ENCODE assay signal across 23 cellular contexts in genomic region chr1:29876441-29876840, GRCh38.
"Had no signal": no experiment of that assay in that cellular context is flagged by ENCODE, and none has a peak within 500 bp of the region (broad histone marks: within the 10 kb centered on the region; RNA-seq: fewer than 3 reads in every experiment).

No MANE protein-coding gene starts in this region.

- H3K4me3 ChIP-seq: coronary artery, dorsolateral prefrontal cortex, esophagus muscularis mucosa, gastroesophageal sphincter, heart left ventricle, hepatocyte, left lung, lower lobe of right lung, mucosa of descending colon had no signal

- H2AFZ ChIP-seq: hepatocyte had no signal

- ATAC-seq: foreskin keratinocyte; gastroesophageal sphincter; left lung; lower lobe of right lung; mucosa of descending colon; naive thymus-derived CD8-positive, alpha-beta T cell had no signal

- H3K4me1 ChIP-seq: esophagus muscularis mucosa, gastroesophageal sphincter, left lung, lower lobe of right lung had no signal

- H3K36me3 ChIP-seq: esophagus muscularis mucosa, gastroesophageal sphincter, heart left ventricle, left lung, lower lobe of right lung had no signal

- H3K27me3 ChIP-seq: foreskin keratinocyte, heart left ventricle, hepatocyte had no signal

- H3K27ac ChIP-seq: coronary artery, dorsolateral prefrontal cortex, esophagus muscularis mucosa, foreskin keratinocyte, gastroesophageal sphincter, hepatocyte, left lung, lower lobe of right lung had no signal

- H3K79me2 ChIP-seq: hepatocyte had no signal

- H3K9me3 ChIP-seq: esophagus muscularis mucosa, gastroesophageal sphincter, left lung, lower lobe of right lung, mucosa of descending colon had no signal

- DNase-seq: dermis blood vessel endothelial cell; dorsolateral prefrontal cortex; effector CD4-positive, alpha-beta T cell; effector memory CD4-positive, alpha-beta T cell; foreskin keratinocyte; hypothalamus; immature natural killer cell; left cardiac atrium; left lung; lower lobe of right lung; mesenchymal stem cell; mucosa of descending colon; naive B cell; naive thymus-derived CD8-positive, alpha-beta T cell had no signal

- FAIRE-seq: colon, endothelial cell of umbilical vein, frontal cortex, keratinocyte had no signal

- H3K4me2 ChIP-seq: hepatocyte had no signal
